In the genomic region with DNA sequence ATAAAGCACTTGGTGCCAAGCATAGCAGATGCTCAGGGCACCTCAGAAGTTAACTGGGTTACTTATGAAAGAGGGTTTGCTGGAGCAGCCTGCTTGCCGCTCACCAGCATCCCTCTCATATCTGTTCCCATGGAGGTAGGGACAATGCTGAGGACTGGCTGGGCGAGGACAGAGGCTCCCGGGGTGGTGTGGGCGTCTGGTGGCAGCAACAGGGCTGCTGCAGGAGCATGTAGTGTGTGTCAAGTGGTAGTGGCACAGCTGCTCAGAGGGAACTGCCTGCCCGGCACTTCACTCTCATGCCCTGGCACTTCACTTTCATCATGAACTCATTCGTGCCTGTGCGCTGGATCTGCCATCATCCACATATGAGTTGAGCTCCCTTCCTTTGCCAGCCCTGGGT, we compare ENCODE assay signal across 27 cellular contexts.
"Had no signal": no experiment of that assay in that cellular context is flagged by ENCODE, and none has a peak within 500 bp of the region (broad histone marks: within the 10 kb centered on the region; RNA-seq: fewer than 3 reads in every experiment).

No MANE protein-coding gene starts in this region.

- H3K4me1 ChIP-seq: left lung, pancreas, right lobe of liver, thyroid gland had no signal

- H3K4me3 ChIP-seq: coronary artery, gastroesophageal sphincter, heart left ventricle, hepatocyte, left lung, pancreas, right lobe of liver, smooth muscle cell, thyroid gland, vagina had no signal

- DNase-seq: effector CD4-positive, alpha-beta T cell; foreskin fibroblast; heart left ventricle; left cardiac atrium; left lung; mammary epithelial cell; mesendoderm; naive thymus-derived CD8-positive, alpha-beta T cell; nephron progenitor cell; pancreas; right lobe of liver; stimulated activated CD4-positive, alpha-beta T cell treated with anti-CD3 and anti-CD28 coated beads, Interleukin-12 subunit alpha, Interleukin-12 subunit beta, amount 100 ng/mL, for 4 hours; stimulated activated CD4-positive, alpha-beta T cell treated with anti-CD3 and anti-CD28 coated beads, Interleukin-1b, Interleukin-23, amount 100 ng/mL, for 48 hours; stimulated activated CD4-positive, alpha-beta T cell treated with anti-CD3 and anti-CD28 coated beads, Interleukin-4, amount 100 ng/mL, for 1 hour; stimulated activated CD8-positive, alpha-beta memory T cell treated with anti-CD3 and anti-CD28 coated beads, Interleukin-4, amount 100 ng/mL, for 48 hours; stimulated activated naive CD4-positive, alpha-beta T cell; stimulated activated naive CD8-positive, alpha-beta T cell treated with anti-CD3 and anti-CD28 coated beads, Interleukin-15, amount 100 ng/mL, for 72 hours; thyroid gland; trophoblast cell had no signal

- H3K4me2 ChIP-seq: hepatocyte, smooth muscle cell had no signal

- ATAC-seq: esophagus mucosa; gastroesophageal sphincter; heart left ventricle; left cardiac atrium; left lung; naive thymus-derived CD8-positive, alpha-beta T cell; pancreas; right lobe of liver; stimulated activated naive CD8-positive, alpha-beta T cell treated with anti-CD3 and anti-CD28 coated beads, Interleukin-15, amount 100 ng/mL, for 72 hours had no signal

- H2AFZ ChIP-seq: hepatocyte had no signal

- H3K9me3 Mint-ChIP-seq: naive thymus-derived CD8-positive, alpha-beta T cell; nephron progenitor cell; stimulated activated naive CD8-positive, alpha-beta T cell treated with anti-CD3 and anti-CD28 coated beads, Interleukin-15, amount 100 ng/mL, for 72 hours had no signal

- H3K36me3 Mint-ChIP-seq: naive thymus-derived CD8-positive, alpha-beta T cell had no signal

- H3K9me3 ChIP-seq: heart left ventricle, left lung, pancreas, right lobe of liver, thyroid gland, vagina had no signal

- H3K4me1 Mint-ChIP-seq: nephron progenitor cell; stimulated activated naive CD8-positive, alpha-beta T cell treated with anti-CD3 and anti-CD28 coated beads, Interleukin-15, amount 100 ng/mL, for 72 hours had no signal

- H3K27ac Mint-ChIP-seq: naive thymus-derived CD8-positive, alpha-beta T cell; nephron progenitor cell; progenitor cell of endocrine pancreas; stimulated activated naive CD8-positive, alpha-beta T cell treated with anti-CD3 and anti-CD28 coated beads, Interleukin-15, amount 100 ng/mL, for 72 hours had no signal

- H3K4me3 Mint-ChIP-seq: naive thymus-derived CD8-positive, alpha-beta T cell; nephron progenitor cell; stimulated activated naive CD8-positive, alpha-beta T cell treated with anti-CD3 and anti-CD28 coated beads, Interleukin-15, amount 100 ng/mL, for 72 hours had no signal

- H3K27ac ChIP-seq: coronary artery, epithelial cell of prostate, gastroesophageal sphincter, heart left ventricle, hepatocyte, left lung, pancreas, right lobe of liver, thyroid gland, vagina had no signal

- H3K36me3 ChIP-seq: gastroesophageal sphincter, heart left ventricle, left lung, pancreas, right lobe of liver, thyroid gland, vagina had no signal

- H3K27me3 ChIP-seq: pancreas, right lobe of liver, vagina had no signal
